In genomic region chr16:578870-579405, GRCh38 we compare ENCODE assay signal across 8 cellular contexts. TPM values are rescaled to one million over a fixed set of nuclear protein-coding genes. Genes with fewer than 3 reads are reported as not detected.
DNase-seq lines count a peak whose midpoint lies in the region; ATAC-seq and TF ChIP-seq lines count a peak whose summit lies in the region.

No MANE protein-coding gene starts in this region.

- no peak for TF ChIP-seq POLR2A in body of pancreas (IDR thresholded peaks at IDR 0.05)

- H3K27ac ChIP-seq in body of pancreas, result peak overlapping the region in 2 of 4 donors; percentile 30 to 49

- peaks cover 0 to 5% of the 10 kb centered on the region in 2 donors for H3K36me3 Mint-ChIP-seq in CD14-positive monocyte
- no peaks in the 10 kb centered on the region for H3K36me3 Mint-ChIP-seq in T-helper 2 cell treated with Interferon-gamma antibody and Interleukin-4, amounts not matched to agents 5 μg/mL and 100 μg/mL, for 36 hours (ENCODE audit: low read depth)

- H3K4me3 ChIP-seq in body of pancreas, result no peak overlapping the region

- DNase-seq in CD14-positive monocyte (ENCODE audit: low spot score) (peak; percentile 67), body of pancreas (peak; percentile 83 to 87 (median 86)), inferior parietal cortex (ENCODE audit: extremely low spot score) (peak; percentile 64), NCI-H774 (lab: John Stamatoyannopoulos, UW) (no peak)
- peak; percentile 52 for DNase-seq in T-helper 2 cell treated with Interferon-gamma antibody and Interleukin-4, amounts not matched to agents 5 μg/mL and 100 μg/mL, for 36 hours (ENCODE audit: low spot score)
- DNase-seq in stimulated activated CD4-positive, alpha-beta T cell treated with anti-CD3 and anti-CD28 coated beads, Interleukin-1b, Interleukin-23, amount 100 ng/mL, for 24 hours (ENCODE audit: low read depth in 4 of 4, low spot score in 1 of 4), result peak; percentile 32 to 56 (median 34)

- no peak overlapping the region for H3K4me3 Mint-ChIP-seq in CD14-positive monocyte
- no peak overlapping the region for H3K4me3 Mint-ChIP-seq in T-helper 2 cell treated with Interferon-gamma antibody and Interleukin-4, amounts not matched to agents 5 μg/mL and 100 μg/mL, for 36 hours

- TF ChIP-seq CTCF in CD14-positive monocyte (IDR thresholded peaks at IDR 0.05) (peak; percentile 83), body of pancreas (IDR thresholded peaks at IDR 0.05) (peak; percentile 86 to 96 (median 93))

- peaks cover 50% of the 10 kb centered on the region for H3K4me1 ChIP-seq in body of pancreas

- H3K27me3 Mint-ChIP-seq in CD14-positive monocyte (ENCODE audit: low read depth in 3 of 3), result no peaks in the 10 kb centered on the region
- H3K27me3 Mint-ChIP-seq in T-helper 2 cell treated with Interferon-gamma antibody and Interleukin-4, amounts not matched to agents 5 μg/mL and 100 μg/mL, for 36 hours (ENCODE audit: low read depth), result no peaks in the 10 kb centered on the region

- 21 to 64% methylated on average over 12 to 33 of the region's 34 CpGs for WGBS in body of pancreas, 2 donors

- H3K36me3 ChIP-seq in body of pancreas (replicated peaks in 1 of 2; ENCODE audit: insufficient read depth in 1 of 2, low read depth in 2 of 2), result peaks cover 0 to 11% of the 10 kb centered on the region in 2 donors

- H3K9me3 ChIP-seq in body of pancreas, result no peaks in the 10 kb centered on the region

- no peaks in the 10 kb centered on the region for H3K9me3 Mint-ChIP-seq in CD14-positive monocyte
- no peaks in the 10 kb centered on the region for H3K9me3 Mint-ChIP-seq in T-helper 2 cell treated with Interferon-gamma antibody and Interleukin-4, amounts not matched to agents 5 μg/mL and 100 μg/mL, for 36 hours

- H3K4me1 Mint-ChIP-seq in CD14-positive monocyte, result peaks cover 2% of the 10 kb centered on the region
- no peaks in the 10 kb centered on the region for H3K4me1 Mint-ChIP-seq in T-helper 2 cell treated with Interferon-gamma antibody and Interleukin-4, amounts not matched to agents 5 μg/mL and 100 μg/mL, for 36 hours (ENCODE audit: low read depth)

- no peak overlapping the region for H3K27ac Mint-ChIP-seq in CD14-positive monocyte
- H3K27ac Mint-ChIP-seq in T-helper 2 cell treated with Interferon-gamma antibody and Interleukin-4, amounts not matched to agents 5 μg/mL and 100 μg/mL, for 36 hours, result no peak overlapping the region

- ATAC-seq in HG02759 (IDR thresholded peaks at IDR 0.05; ENCODE audit: unreplicated experiment) (peak; percentile 67), body of pancreas (peak; percentile 70), GM18861 (IDR thresholded peaks at IDR 0.05; ENCODE audit: unreplicated experiment) (no peak)

- H3K27me3 ChIP-seq in body of pancreas, result no peaks in the 10 kb centered on the region

- intact Hi-C loops in CD14-positive monocyte (cut with micrococcal nuclease) (loop anchor here (2.0 to 5.0 kb wide), 3 partner anchors 32 to 83 kb away; no protein-coding TSS in a partner anchor), body of pancreas (cut with DNase I) (no loop called here)

RNA-seq across cellular contexts. Expression of gene PIGQ, which starts 9.2 kb away (rescaled TPM):
- polyA plus RNA-seq in CD14-positive monocyte, result 10 to 100 TPM; 11.4 to 12.1 TPM
- total RNA-seq in body of pancreas, result 10 to 100 TPM; 76.5 to 83.1 TPM

RNA-seq across cellular contexts. Expression of gene RAB40C, which starts 10.9 kb away (rescaled TPM):
- polyA plus RNA-seq in CD14-positive monocyte, result 10 to 100 TPM; 10.0 to 10.9 TPM
- total RNA-seq in body of pancreas, result 10 to 100 TPM; 37.2 to 41.0 TPM

RNA-seq across cellular contexts. Expression of gene NHLRC4, which starts 12.1 kb away (rescaled TPM):
- under 1 TPM; 0.29 to 0.57 TPM for polyA plus RNA-seq in CD14-positive monocyte
- under 1 TPM in 1 of 2 donors, not detected in 1; 0.52 TPM for total RNA-seq in body of pancreas

RNA-seq across cellular contexts. Expression of gene PRR35, which starts 18.7 kb away (rescaled TPM):
- polyA plus RNA-seq in CD14-positive monocyte, result not detected
- total RNA-seq in body of pancreas, result not detected

RNA-seq across cellular contexts. Expression of gene CAPN15, which starts 51.4 kb away (rescaled TPM):
- polyA plus RNA-seq in CD14-positive monocyte, result 1 to 10 TPM; 3.4 to 3.9 TPM
- 100 to 1,000 TPM in 1 of 2 donors, 10 to 100 TPM in 1; 48.0 to 104 TPM for total RNA-seq in body of pancreas
